Comparison of ENCODE assay signal across 2 cellular contexts in genomic region chr10:79246606-79247275, GRCh38.
TF ChIP-seq lines count a peak whose summit lies in the region.

No MANE protein-coding gene starts in this region.

TF ChIP-seq in liver, 16 proteins besides CTCF, POLR2A, EP300 and RAD21 (continued from another document):
- TF ChIP-seq, protein P1, sequence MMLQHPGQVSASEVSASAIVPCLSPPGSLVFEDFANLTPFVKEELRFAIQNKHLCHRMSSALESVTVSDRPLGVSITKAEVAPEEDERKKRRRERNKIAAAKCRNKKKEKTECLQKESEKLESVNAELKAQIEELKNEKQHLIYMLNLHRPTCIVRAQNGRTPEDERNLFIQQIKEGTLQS (IDR thresholded peaks at IDR 0.05): no peak
- TF ChIP-seq GABPA (IDR thresholded peaks at IDR 0.05 in 1 of 2, conservative IDR thresholded peaks at IDR 0.05 in 1 of 2): no peak
- no peak for TF ChIP-seq YY1 (IDR thresholded peaks at IDR 0.05)
- TF ChIP-seq, protein P2, sequence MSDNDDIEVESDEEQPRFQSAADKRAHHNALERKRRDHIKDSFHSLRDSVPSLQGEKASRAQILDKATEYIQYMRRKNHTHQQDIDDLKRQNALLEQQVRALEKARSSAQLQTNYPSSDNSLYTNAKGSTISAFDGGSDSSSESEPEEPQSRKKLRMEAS (IDR thresholded peaks at IDR 0.05): peak; percentile 39
- TF ChIP-seq RXRA (IDR thresholded peaks at IDR 0.05): peak; percentile 22 to 53
- TF ChIP-seq HNF4G (IDR thresholded peaks at IDR 0.05): no peak
- TF ChIP-seq, protein P3, sequence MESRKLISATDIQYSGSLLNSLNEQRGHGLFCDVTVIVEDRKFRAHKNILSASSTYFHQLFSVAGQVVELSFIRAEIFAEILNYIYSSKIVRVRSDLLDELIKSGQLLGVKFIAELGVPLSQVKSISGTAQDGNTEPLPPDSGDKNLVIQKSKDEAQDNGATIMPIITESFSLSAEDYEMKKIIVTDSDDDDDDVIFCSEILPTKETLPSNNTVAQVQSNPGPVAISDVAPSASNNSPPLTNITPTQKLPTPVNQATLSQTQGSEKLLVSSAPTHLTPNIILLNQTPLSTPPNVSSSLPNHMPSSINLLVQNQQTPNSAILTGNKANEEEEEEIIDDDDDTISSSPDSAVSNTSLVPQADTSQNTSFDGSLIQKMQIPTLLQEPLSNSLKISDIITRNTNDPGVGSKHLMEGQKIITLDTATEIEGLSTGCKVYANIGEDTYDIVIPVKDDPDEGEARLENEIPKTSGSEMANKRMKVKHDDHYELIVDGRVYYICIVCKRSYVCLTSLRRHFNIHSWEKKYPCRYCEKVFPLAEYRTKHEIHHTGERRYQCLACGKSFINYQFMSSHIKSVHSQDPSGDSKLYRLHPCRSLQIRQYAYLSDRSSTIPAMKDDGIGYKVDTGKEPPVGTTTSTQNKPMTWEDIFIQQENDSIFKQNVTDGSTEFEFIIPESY (IDR thresholded peaks at IDR 0.05): no peak
- TF ChIP-seq JUND (IDR thresholded peaks at IDR 0.05): no peak

TF ChIP-seq in HepG2, 621 proteins besides CTCF, POLR2A, EP300 and RAD21 (continued from another document):
- TF ChIP-seq ARID3A (IDR thresholded peaks at IDR 0.05; ENCODE audit: low read depth, low read length) (no peak), SYNCRIP (IDR thresholded peaks at IDR 0.05; ENCODE audit: insufficient read depth, low read depth, low read length) (no peak), PITX1 (CRISPR knock-in tag; IDR thresholded peaks at IDR 0.05) (no peak)
- TF ChIP-seq, protein P4, sequence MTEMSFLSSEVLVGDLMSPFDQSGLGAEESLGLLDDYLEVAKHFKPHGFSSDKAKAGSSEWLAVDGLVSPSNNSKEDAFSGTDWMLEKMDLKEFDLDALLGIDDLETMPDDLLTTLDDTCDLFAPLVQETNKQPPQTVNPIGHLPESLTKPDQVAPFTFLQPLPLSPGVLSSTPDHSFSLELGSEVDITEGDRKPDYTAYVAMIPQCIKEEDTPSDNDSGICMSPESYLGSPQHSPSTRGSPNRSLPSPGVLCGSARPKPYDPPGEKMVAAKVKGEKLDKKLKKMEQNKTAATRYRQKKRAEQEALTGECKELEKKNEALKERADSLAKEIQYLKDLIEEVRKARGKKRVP (CRISPR knock-in tag; IDR thresholded peaks at IDR 0.05): no peak
